8 cellular contexts compared by ENCODE assay signal in the genomic region with DNA sequence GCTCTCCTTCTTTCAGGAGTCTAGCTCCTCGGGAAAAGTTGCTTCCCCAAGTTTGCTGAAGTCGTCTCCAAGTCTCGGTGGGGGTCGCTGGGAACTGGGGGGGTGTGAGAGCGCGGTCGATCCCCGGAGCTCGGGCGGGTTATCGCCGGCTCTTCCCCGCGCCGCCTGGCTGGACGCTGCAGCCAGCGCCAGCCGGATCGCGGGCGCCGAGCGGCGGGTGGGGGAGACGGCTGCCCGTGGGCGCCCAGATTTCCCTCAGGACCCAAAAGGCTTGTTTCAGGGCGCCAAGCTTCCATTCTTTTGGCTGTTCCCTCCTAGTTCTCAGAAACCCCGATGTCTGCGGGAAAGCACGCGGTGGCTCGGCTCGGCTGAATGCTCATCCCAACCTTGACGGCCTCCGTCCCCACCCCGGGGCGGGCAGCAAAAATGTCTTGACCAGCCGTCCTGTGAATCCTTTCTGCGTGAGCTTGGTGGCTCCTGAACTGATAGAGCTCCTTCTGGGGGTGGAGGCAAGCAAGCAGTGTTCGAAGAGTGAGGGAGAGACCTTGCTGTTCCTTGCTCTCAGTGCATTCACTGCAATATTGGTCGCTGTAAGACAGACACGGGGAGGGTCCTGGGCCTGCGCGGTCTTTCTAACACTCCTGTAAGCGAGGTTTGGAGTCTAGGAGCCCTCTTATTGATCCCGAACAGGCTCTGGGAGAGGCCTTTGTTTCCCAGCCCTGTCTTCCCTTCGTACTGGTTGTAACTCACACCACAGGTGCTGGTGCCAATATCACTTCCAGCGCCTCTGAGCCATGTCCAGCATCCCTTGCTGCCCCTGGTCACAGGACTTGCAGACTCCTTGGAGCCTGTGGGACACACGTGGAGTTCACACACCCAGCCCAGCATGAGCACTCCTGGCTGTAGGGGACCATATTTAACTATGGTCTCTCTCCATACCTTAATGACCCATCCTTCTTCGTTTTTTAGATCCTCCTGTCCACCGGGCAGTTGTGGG. TPM values are rescaled to one million over a fixed set of nuclear protein-coding genes. Genes with fewer than 3 reads are reported as not detected.
DNase-seq lines count a peak whose midpoint lies in the region; ATAC-seq and TF ChIP-seq lines count a peak whose summit lies in the region.

No MANE protein-coding gene starts in this region.

- DNase-seq in activated naive CD4-positive, alpha-beta T cell (lab: John Stamatoyannopoulos, UW), result no peak
- no peak for DNase-seq in activated naive CD8-positive, alpha-beta T cell treated with anti-CD3 and anti-CD28 coated beads, Interleukin-2, amount 50 U/mL, for 24 hours
- DNase-seq in hepatocyte (ENCODE audit: low spot score), result peak; percentile 58
- DNase-seq in sciatic nerve (ENCODE audit: low spot score), result no peak

- H3K36me3 ChIP-seq in hepatocyte (replicated peaks; ENCODE audit: insufficient read depth, low read depth), result no peaks in the 10 kb centered on the region

- intact Hi-C loops in sciatic nerve (cut with DNase I), result loop anchor here (5.0 kb wide), 1 partner anchor 116 kb away; no protein-coding TSS in a partner anchor

- peaks cover 27% of the 10 kb centered on the region for H3K27me3 ChIP-seq in hepatocyte

- H3K4me1 Mint-ChIP-seq in activated naive CD4-positive, alpha-beta T cell treated with anti-CD3 and anti-CD28 coated beads, Interleukin-2, amount 50 U/mL, for 24 hours, result peaks cover 6% of the 10 kb centered on the region
- peaks cover 10% of the 10 kb centered on the region for H3K4me1 Mint-ChIP-seq in activated naive CD8-positive, alpha-beta T cell treated with anti-CD3 and anti-CD28 coated beads, Interleukin-2, amount 50 U/mL, for 24 hours

- peak overlapping the region; percentile 87 for H3K4me3 Mint-ChIP-seq in activated naive CD4-positive, alpha-beta T cell treated with anti-CD3 and anti-CD28 coated beads, Interleukin-2, amount 50 U/mL, for 24 hours
- H3K4me3 Mint-ChIP-seq in activated naive CD8-positive, alpha-beta T cell treated with anti-CD3 and anti-CD28 coated beads, Interleukin-2, amount 50 U/mL, for 24 hours, result peak overlapping the region; percentile 83

- 7% methylated on average over 46 of the region's 52 CpGs for WGBS in hepatocyte (ENCODE audit: low lambda C conversion rate, missing lambda C conversion rate)

- no peaks in the 10 kb centered on the region for H3K9me2 ChIP-seq in hepatocyte (replicated peaks; ENCODE audit: insufficient read depth)

- H3K27me3 Mint-ChIP-seq in activated naive CD4-positive, alpha-beta T cell treated with anti-CD3 and anti-CD28 coated beads, Interleukin-2, amount 50 U/mL, for 24 hours, result peaks cover 10% of the 10 kb centered on the region
- H3K27me3 Mint-ChIP-seq in activated naive CD8-positive, alpha-beta T cell treated with anti-CD3 and anti-CD28 coated beads, Interleukin-2, amount 50 U/mL, for 24 hours, result peaks cover 39% of the 10 kb centered on the region

- TF ChIP-seq CTCF in hepatocyte (IDR thresholded peaks at IDR 0.05; ENCODE audit: poor library complexity), result no peak

- H3K4me3 ChIP-seq in hepatocyte, result peak overlapping the region; percentile 99

- H3K27ac ChIP-seq in hepatocyte, result peak overlapping the region; percentile 95

- ATAC-seq in activated naive CD8-positive, alpha-beta T cell treated with anti-CD3 and anti-CD28 coated beads, Interleukin-2, amount 50 U/mL, for 24 hours, result no peak
- ATAC-seq in sciatic nerve (peak; percentile 2), HG03469 (IDR thresholded peaks at IDR 0.05; ENCODE audit: unreplicated experiment) (no peak), GM19328 (IDR thresholded peaks at IDR 0.05; ENCODE audit: unreplicated experiment) (no peak), HG03378 (IDR thresholded peaks at IDR 0.05; ENCODE audit: unreplicated experiment) (no peak)

- peaks cover 13% of the 10 kb centered on the region for H3K4me1 ChIP-seq in hepatocyte (ENCODE audit: insufficient read depth)

- peaks cover 30% of the 10 kb centered on the region for H4K20me1 ChIP-seq in hepatocyte (ENCODE audit: insufficient read depth, poor library complexity, severe bottlenecking)

- H3K36me3 Mint-ChIP-seq in activated naive CD4-positive, alpha-beta T cell treated with anti-CD3 and anti-CD28 coated beads, Interleukin-2, amount 50 U/mL, for 24 hours, result no peaks in the 10 kb centered on the region
- no peaks in the 10 kb centered on the region for H3K36me3 Mint-ChIP-seq in activated naive CD8-positive, alpha-beta T cell treated with anti-CD3 and anti-CD28 coated beads, Interleukin-2, amount 50 U/mL, for 24 hours (ENCODE audit: low read depth)

- H3K27ac Mint-ChIP-seq in activated naive CD4-positive, alpha-beta T cell treated with anti-CD3 and anti-CD28 coated beads, Interleukin-2, amount 50 U/mL, for 24 hours, result peak overlapping the region; percentile 72
- H3K27ac Mint-ChIP-seq in activated naive CD8-positive, alpha-beta T cell treated with anti-CD3 and anti-CD28 coated beads, Interleukin-2, amount 50 U/mL, for 24 hours, result peak overlapping the region; percentile 39

- no peaks in the 10 kb centered on the region for H3K9me3 ChIP-seq in hepatocyte (ENCODE audit: low read depth)

- H2AFZ ChIP-seq in hepatocyte, result peak overlapping the region; percentile 68

- peak overlapping the region; percentile 87 for H3K4me2 ChIP-seq in hepatocyte

- peaks cover 62% of the 10 kb centered on the region for H3K79me2 ChIP-seq in hepatocyte

- H3K9me3 Mint-ChIP-seq in activated naive CD4-positive, alpha-beta T cell treated with anti-CD3 and anti-CD28 coated beads, Interleukin-2, amount 50 U/mL, for 24 hours, result no peaks in the 10 kb centered on the region
- no peaks in the 10 kb centered on the region for H3K9me3 Mint-ChIP-seq in activated naive CD8-positive, alpha-beta T cell treated with anti-CD3 and anti-CD28 coated beads, Interleukin-2, amount 50 U/mL, for 24 hours

RNA-seq across cellular contexts. Expression of a gene that starts 1.8 kb away (rescaled TPM):
- total RNA-seq in hepatocyte (21.0 and 30.1 TPM in 2 replicates), sciatic nerve (22.7 TPM)
- 52.3 and 67.5 TPM in 2 replicates for polyA plus RNA-seq in hepatocyte
